8 cellular contexts compared by ENCODE assay signal in genomic region chr11:11157201-11157600, GRCh38.
A peak's percentile ranks its signal among the peaks of the same experiment; 100 is the strongest.
DNase-seq lines count a peak whose midpoint lies in the region; ATAC-seq and TF ChIP-seq lines count a peak whose summit lies in the region.

No MANE protein-coding gene starts in this region.

- H3F3A ChIP-seq in PC-3 (ENCODE audit: low read length, unreplicated experiment) = no peaks in the 10 kb centered on the region

- no peaks in the 10 kb centered on the region for H3K9me3 ChIP-seq in PC-3 (ENCODE audit: low read length)

- no peaks in the 10 kb centered on the region for H3K9me3 Mint-ChIP-seq in activated naive CD8-positive, alpha-beta T cell treated with anti-CD3 and anti-CD28 coated beads, Interleukin-2, amount 50 U/mL, for 24 hours

- no peak overlapping the region for H3K4me2 ChIP-seq in PC-3 (ENCODE audit: low read length)

- no peak overlapping the region for H3K27ac Mint-ChIP-seq in activated naive CD8-positive, alpha-beta T cell treated with anti-CD3 and anti-CD28 coated beads, Interleukin-2, amount 50 U/mL, for 24 hours

- H3K9me2 ChIP-seq in PC-3 (replicated peaks; ENCODE audit: low read length) = no peaks in the 10 kb centered on the region

- H3K36me3 Mint-ChIP-seq in activated naive CD8-positive, alpha-beta T cell treated with anti-CD3 and anti-CD28 coated beads, Interleukin-2, amount 50 U/mL, for 24 hours (ENCODE audit: low read depth) = no peaks in the 10 kb centered on the region

- intact Hi-C loops in PC-3 (cut with micrococcal nuclease) = no loop called here

- CTCF ChIA-PET in PC-3 (lab: Charles Lee) = interaction anchor here (0.7 kb wide), 3 partner anchors 15 to 129 kb away, joined by 3 to 5 read pairs (median 4); no protein-coding TSS in a partner anchor

- no peaks in the 10 kb centered on the region for H4K20me1 ChIP-seq in PC-3 (ENCODE audit: low read length)

- POLR2A ChIA-PET in PC-3 (lab: Charles Lee; ENCODE audit: unreplicated experiment) = no interaction called here

- no peak overlapping the region for H3K4me3 ChIP-seq in PC-3 (ENCODE audit: low read length)

- H3K27me3 ChIP-seq in PC-3 (ENCODE audit: low read length) = peaks cover 3% of the 10 kb centered on the region; the same call in 1 of the 2 replicates

- DNase-seq in activated CD8-positive, alpha-beta memory T cell treated with anti-CD3 and anti-CD28 coated beads for 1 hour (ENCODE audit: extremely low read depth in 1 of 2, low read depth in 1 of 2) = peak; percentile 38 to 49
- no peak for DNase-seq in activated CD8-positive, alpha-beta memory T cell treated with anti-CD3 and anti-CD28 coated beads, Interleukin-2, amount 50 U/mL, for 48 hours
- DNase-seq in PC-3 = peak; percentile 54
- DNase-seq in activated naive CD8-positive, alpha-beta T cell treated with anti-CD3 and anti-CD28 coated beads, Interleukin-2, amount 50 U/mL, for 24 hours = peak; percentile 32
- peak; percentile 54 for DNase-seq in left kidney (ENCODE audit: low read depth, low spot score)
- DNase-seq in C1 segment of cervical spinal cord (lab: John Stamatoyannopoulos, UW) = no peak

- no peaks in the 10 kb centered on the region for H3K4me1 ChIP-seq in PC-3 (ENCODE audit: insufficient read depth, low read length)

- H3K27me3 Mint-ChIP-seq in activated naive CD8-positive, alpha-beta T cell treated with anti-CD3 and anti-CD28 coated beads, Interleukin-2, amount 50 U/mL, for 24 hours = no peaks in the 10 kb centered on the region

- H3K4me1 Mint-ChIP-seq in activated naive CD8-positive, alpha-beta T cell treated with anti-CD3 and anti-CD28 coated beads, Interleukin-2, amount 50 U/mL, for 24 hours = peaks cover 9% of the 10 kb centered on the region

- H3K4me3 Mint-ChIP-seq in activated naive CD8-positive, alpha-beta T cell treated with anti-CD3 and anti-CD28 coated beads, Interleukin-2, amount 50 U/mL, for 24 hours = no peak overlapping the region

- no peaks in the 10 kb centered on the region for H3K36me3 ChIP-seq in PC-3 (ENCODE audit: low read depth, low read length)

- no peak overlapping the region for H3K27ac ChIP-seq in PC-3 (ENCODE audit: low read length)

- no TSS peak for BruUV-seq in PC-3 (replicated peaks; lab: Mats Ljungman, UMichigan)

- TF ChIP-seq CTCF in PC-3 (conservative IDR thresholded peaks at IDR 0.05; ENCODE audit: low read depth, low read length) = peak; percentile 65

- H2AFZ ChIP-seq in PC-3 (ENCODE audit: low read length) = no peak overlapping the region

- no peak overlapping the region for H3K9ac ChIP-seq in PC-3 (ENCODE audit: low read length)

- H3K79me2 ChIP-seq in PC-3 (ENCODE audit: low read length) = no peaks in the 10 kb centered on the region

- ATAC-seq in PC-3 (peak; percentile 83), GM21390 (IDR thresholded peaks at IDR 0.05; ENCODE audit: unreplicated experiment) (no peak), HG03108 (IDR thresholded peaks at IDR 0.05; ENCODE audit: unreplicated experiment) (no peak)
- peak; percentile 52 for ATAC-seq in activated naive CD8-positive, alpha-beta T cell treated with anti-CD3 and anti-CD28 coated beads, Interleukin-2, amount 50 U/mL, for 24 hours

Comparison
In these comparisons a context has a peak if more than half of its experiments do, and no peak if none do; other contexts are left out.
1. DNase-seq: peak in activated CD8-positive, alpha-beta memory T cell treated with anti-CD3 and anti-CD28 coated beads for 1 hour (2 of 2), PC-3 (single experiment), activated naive CD8-positive, alpha-beta T cell treated with anti-CD3 and anti-CD28 coated beads, Interleukin-2, amount 50 U/mL, for 24 hours (single experiment) and left kidney (single experiment); none in activated CD8-positive, alpha-beta memory T cell treated with anti-CD3 and anti-CD28 coated beads, Interleukin-2, amount 50 U/mL, for 48 hours (single experiment) and C1 segment of cervical spinal cord (0 of 14).
2. ATAC-seq: peak in PC-3 (single experiment) and activated naive CD8-positive, alpha-beta T cell treated with anti-CD3 and anti-CD28 coated beads, Interleukin-2, amount 50 U/mL, for 24 hours (single experiment); none in GM21390 (single experiment) and HG03108 (single experiment).